ENCODE assay signal across 20 cellular contexts in genomic region chr3:56111651-56112250, GRCh38.
"Had no signal": no experiment of that assay in that cellular context is flagged by ENCODE, and none has a peak within 500 bp of the region (broad histone marks: within the 10 kb centered on the region; RNA-seq: fewer than 3 reads in every experiment).

No MANE protein-coding gene starts in this region.

- H3K4me3 ChIP-seq: adrenal gland, esophagus squamous epithelium, left ventricle myocardium inferior, pancreas, sigmoid colon, testis had no signal

- H3K27ac Mint-ChIP-seq: activated naive CD4-positive, alpha-beta T cell treated with anti-CD3 and anti-CD28 coated beads, Interleukin-2, amount 50 U/mL, for 24 hours; dendritic cell treated with granulocyte-macrophage colony-stimulating factor and Interleukin-4, amounts not matched to agents 40 ng/mL and 50 ng/mL, for 4 days; stimulated activated effector memory CD8-positive, alpha-beta T cell treated with anti-CD3 and anti-CD28 coated beads, Interleukin-12 subunit alpha, Interleukin-12 subunit beta, amount 100 ng/mL, for 72 hours; T-helper 1 cell treated with Interleukin-12 subunit alpha and Interleukin-12 subunit beta and Interleukin-4 antibody, amounts not matched to agents 30 μg/mL and 1 μg/mL, for 36 hours; type B pancreatic cell had no signal

- H3K27me3 ChIP-seq: adrenal gland, esophagus squamous epithelium, pancreas, sigmoid colon, testis had no signal

- H3K4me1 ChIP-seq: adrenal gland, esophagus squamous epithelium, left ventricle myocardium inferior, pancreas, sigmoid colon, testis had no signal

- H3K4me3 Mint-ChIP-seq: activated naive CD4-positive, alpha-beta T cell treated with anti-CD3 and anti-CD28 coated beads, Interleukin-2, amount 50 U/mL, for 24 hours; dendritic cell treated with granulocyte-macrophage colony-stimulating factor and Interleukin-4, amounts not matched to agents 40 ng/mL and 50 ng/mL, for 4 days; neural crest cell; stimulated activated effector memory CD8-positive, alpha-beta T cell treated with anti-CD3 and anti-CD28 coated beads, Interleukin-12 subunit alpha, Interleukin-12 subunit beta, amount 100 ng/mL, for 72 hours; T-helper 1 cell treated with Interleukin-12 subunit alpha and Interleukin-12 subunit beta and Interleukin-4 antibody, amounts not matched to agents 30 μg/mL and 1 μg/mL, for 36 hours; type B pancreatic cell had no signal

- H3K27ac ChIP-seq: adrenal gland, esophagus squamous epithelium, left ventricle myocardium inferior, pancreas, sigmoid colon, testis, VCaP had no signal

- H3K4me1 Mint-ChIP-seq: activated naive CD4-positive, alpha-beta T cell treated with anti-CD3 and anti-CD28 coated beads, Interleukin-2, amount 50 U/mL, for 24 hours; stimulated activated effector memory CD8-positive, alpha-beta T cell treated with anti-CD3 and anti-CD28 coated beads, Interleukin-12 subunit alpha, Interleukin-12 subunit beta, amount 100 ng/mL, for 72 hours had no signal

- H3K36me3 Mint-ChIP-seq: activated naive CD4-positive, alpha-beta T cell treated with anti-CD3 and anti-CD28 coated beads, Interleukin-2, amount 50 U/mL, for 24 hours; stimulated activated effector memory CD8-positive, alpha-beta T cell treated with anti-CD3 and anti-CD28 coated beads, Interleukin-12 subunit alpha, Interleukin-12 subunit beta, amount 100 ng/mL, for 72 hours had no signal

- H3K27me3 Mint-ChIP-seq: activated naive CD4-positive, alpha-beta T cell treated with anti-CD3 and anti-CD28 coated beads, Interleukin-2, amount 50 U/mL, for 24 hours; type B pancreatic cell had no signal

- ATAC-seq: pancreas; stimulated activated effector memory CD8-positive, alpha-beta T cell treated with anti-CD3 and anti-CD28 coated beads, Interleukin-12 subunit alpha, Interleukin-12 subunit beta, amount 100 ng/mL, for 72 hours had no signal

- H3K9me3 ChIP-seq: adrenal gland, pancreas, testis had no signal

- DNase-seq: activated CD4-positive, alpha-beta T cell treated with anti-CD3 and anti-CD28 coated beads, Interleukin-2, amount 50 U/mL, for 48 hours; activated gamma-delta T cell; adrenal gland; effector CD8-positive, alpha-beta T cell; esophagus squamous epithelium; foreskin melanocyte; glutamatergic neuron; left ventricle myocardium inferior; mammary epithelial cell; pancreas; sigmoid colon; stimulated activated CD4-positive, alpha-beta T cell treated with anti-CD3 and anti-CD28 coated beads, Interleukin-4, amount 100 ng/mL, for 24 hours; testis had no signal

- H3K36me3 ChIP-seq: adrenal gland, esophagus squamous epithelium, left ventricle myocardium inferior, pancreas, sigmoid colon had no signal
